Comparison of ENCODE assay signal across 1 cellular context in the genomic region with DNA sequence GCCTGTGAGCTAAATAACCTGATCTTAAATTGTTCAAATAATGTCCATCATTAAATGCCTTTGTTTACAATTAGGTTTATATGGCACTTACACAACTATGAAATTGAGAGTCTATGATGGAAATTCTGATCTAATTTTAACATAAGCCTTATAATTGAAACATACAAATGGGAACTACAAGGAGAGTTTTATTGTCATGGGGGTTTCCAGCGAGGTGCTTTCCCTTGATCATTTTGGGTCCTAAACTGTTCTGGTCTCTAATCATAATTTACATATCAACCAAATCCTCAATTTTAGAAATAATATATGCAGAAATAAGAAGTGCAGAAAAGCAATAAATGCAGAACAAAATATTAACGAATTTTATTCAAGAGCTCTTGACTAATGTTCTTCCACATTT.
TF ChIP-seq lines count a peak whose summit lies in the region.

No MANE protein-coding gene starts in this region.

TF ChIP-seq in GM23338, 12 proteins besides CTCF, POLR2A, EP300 and RAD21 (continued from another document):
- TF ChIP-seq, protein P1, sequence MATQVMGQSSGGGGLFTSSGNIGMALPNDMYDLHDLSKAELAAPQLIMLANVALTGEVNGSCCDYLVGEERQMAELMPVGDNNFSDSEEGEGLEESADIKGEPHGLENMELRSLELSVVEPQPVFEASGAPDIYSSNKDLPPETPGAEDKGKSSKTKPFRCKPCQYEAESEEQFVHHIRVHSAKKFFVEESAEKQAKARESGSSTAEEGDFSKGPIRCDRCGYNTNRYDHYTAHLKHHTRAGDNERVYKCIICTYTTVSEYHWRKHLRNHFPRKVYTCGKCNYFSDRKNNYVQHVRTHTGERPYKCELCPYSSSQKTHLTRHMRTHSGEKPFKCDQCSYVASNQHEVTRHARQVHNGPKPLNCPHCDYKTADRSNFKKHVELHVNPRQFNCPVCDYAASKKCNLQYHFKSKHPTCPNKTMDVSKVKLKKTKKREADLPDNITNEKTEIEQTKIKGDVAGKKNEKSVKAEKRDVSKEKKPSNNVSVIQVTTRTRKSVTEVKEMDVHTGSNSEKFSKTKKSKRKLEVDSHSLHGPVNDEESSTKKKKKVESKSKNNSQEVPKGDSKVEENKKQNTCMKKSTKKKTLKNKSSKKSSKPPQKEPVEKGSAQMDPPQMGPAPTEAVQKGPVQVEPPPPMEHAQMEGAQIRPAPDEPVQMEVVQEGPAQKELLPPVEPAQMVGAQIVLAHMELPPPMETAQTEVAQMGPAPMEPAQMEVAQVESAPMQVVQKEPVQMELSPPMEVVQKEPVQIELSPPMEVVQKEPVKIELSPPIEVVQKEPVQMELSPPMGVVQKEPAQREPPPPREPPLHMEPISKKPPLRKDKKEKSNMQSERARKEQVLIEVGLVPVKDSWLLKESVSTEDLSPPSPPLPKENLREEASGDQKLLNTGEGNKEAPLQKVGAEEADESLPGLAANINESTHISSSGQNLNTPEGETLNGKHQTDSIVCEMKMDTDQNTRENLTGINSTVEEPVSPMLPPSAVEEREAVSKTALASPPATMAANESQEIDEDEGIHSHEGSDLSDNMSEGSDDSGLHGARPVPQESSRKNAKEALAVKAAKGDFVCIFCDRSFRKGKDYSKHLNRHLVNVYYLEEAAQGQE (IDR thresholded peaks at IDR 0.05; ENCODE audit: unreplicated experiment) = no peak
- TF ChIP-seq EZH2 (IDR thresholded peaks at IDR 0.05; ENCODE audit: low read depth, unreplicated experiment) = no peak
- TF ChIP-seq ZNF331 (CRISPR knock-in tag; IDR thresholded peaks at IDR 0.05; ENCODE audit: low read depth) = no peak
- TF ChIP-seq POLR2AphosphoS5 (IDR thresholded peaks at IDR 0.05; ENCODE audit: low read depth) = no peak
- TF ChIP-seq, protein P2, sequence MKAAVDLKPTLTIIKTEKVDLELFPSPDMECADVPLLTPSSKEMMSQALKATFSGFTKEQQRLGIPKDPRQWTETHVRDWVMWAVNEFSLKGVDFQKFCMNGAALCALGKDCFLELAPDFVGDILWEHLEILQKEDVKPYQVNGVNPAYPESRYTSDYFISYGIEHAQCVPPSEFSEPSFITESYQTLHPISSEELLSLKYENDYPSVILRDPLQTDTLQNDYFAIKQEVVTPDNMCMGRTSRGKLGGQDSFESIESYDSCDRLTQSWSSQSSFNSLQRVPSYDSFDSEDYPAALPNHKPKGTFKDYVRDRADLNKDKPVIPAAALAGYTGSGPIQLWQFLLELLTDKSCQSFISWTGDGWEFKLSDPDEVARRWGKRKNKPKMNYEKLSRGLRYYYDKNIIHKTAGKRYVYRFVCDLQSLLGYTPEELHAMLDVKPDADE (IDR thresholded peaks at IDR 0.05) = no peak
- TF ChIP-seq, protein P3, sequence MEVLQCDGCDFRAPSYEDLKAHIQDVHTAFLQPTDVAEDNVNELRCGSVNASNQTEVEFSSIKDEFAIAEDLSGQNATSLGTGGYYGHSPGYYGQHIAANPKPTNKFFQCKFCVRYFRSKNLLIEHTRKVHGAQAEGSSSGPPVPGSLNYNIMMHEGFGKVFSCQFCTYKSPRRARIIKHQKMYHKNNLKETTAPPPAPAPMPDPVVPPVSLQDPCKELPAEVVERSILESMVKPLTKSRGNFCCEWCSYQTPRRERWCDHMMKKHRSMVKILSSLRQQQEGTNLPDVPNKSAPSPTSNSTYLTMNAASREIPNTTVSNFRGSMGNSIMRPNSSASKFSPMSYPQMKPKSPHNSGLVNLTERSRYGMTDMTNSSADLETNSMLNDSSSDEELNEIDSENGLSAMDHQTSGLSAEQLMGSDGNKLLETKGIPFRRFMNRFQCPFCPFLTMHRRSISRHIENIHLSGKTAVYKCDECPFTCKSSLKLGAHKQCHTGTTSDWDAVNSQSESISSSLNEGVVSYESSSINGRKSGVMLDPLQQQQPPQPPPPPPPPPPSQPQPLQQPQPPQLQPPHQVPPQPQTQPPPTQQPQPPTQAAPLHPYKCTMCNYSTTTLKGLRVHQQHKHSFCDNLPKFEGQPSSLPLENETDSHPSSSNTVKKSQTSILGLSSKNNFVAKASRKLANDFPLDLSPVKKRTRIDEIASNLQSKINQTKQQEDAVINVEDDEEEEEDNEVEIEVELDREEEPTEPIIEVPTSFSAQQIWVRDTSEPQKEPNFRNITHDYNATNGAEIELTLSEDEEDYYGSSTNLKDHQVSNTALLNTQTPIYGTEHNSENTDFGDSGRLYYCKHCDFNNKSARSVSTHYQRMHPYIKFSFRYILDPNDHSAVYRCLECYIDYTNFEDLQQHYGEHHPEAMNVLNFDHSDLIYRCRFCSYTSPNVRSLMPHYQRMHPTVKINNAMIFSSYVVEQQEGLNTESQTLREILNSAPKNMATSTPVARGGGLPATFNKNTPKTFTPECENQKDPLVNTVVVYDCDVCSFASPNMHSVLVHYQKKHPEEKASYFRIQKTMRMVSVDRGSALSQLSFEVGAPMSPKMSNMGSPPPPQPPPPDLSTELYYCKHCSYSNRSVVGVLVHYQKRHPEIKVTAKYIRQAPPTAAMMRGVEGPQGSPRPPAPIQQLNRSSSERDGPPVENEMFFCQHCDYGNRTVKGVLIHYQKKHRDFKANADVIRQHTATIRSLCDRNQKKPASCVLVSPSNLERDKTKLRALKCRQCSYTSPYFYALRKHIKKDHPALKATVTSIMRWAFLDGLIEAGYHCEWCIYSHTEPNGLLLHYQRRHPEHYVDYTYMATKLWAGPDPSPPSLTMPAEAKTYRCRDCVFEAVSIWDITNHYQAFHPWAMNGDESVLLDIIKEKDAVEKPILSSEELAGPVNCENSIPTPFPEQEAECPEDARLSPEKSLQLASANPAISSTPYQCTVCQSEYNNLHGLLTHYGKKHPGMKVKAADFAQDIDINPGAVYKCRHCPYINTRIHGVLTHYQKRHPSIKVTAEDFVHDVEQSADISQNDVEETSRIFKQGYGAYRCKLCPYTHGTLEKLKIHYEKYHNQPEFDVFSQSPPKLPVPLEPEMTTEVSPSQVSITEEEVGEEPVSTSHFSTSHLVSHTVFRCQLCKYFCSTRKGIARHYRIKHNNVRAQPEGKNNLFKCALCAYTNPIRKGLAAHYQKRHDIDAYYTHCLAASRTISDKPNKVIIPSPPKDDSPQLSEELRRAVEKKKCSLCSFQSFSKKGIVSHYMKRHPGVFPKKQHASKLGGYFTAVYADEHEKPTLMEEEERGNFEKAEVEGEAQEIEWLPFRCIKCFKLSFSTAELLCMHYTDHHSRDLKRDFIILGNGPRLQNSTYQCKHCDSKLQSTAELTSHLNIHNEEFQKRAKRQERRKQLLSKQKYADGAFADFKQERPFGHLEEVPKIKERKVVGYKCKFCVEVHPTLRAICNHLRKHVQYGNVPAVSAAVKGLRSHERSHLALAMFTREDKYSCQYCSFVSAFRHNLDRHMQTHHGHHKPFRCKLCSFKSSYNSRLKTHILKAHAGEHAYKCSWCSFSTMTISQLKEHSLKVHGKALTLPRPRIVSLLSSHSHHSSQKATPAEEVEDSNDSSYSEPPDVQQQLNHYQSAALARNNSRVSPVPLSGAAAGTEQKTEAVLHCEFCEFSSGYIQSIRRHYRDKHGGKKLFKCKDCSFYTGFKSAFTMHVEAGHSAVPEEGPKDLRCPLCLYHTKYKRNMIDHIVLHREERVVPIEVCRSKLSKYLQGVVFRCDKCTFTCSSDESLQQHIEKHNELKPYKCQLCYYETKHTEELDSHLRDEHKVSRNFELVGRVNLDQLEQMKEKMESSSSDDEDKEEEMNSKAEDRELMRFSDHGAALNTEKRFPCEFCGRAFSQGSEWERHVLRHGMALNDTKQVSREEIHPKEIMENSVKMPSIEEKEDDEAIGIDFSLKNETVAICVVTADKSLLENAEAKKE (CRISPR knock-in tag; IDR thresholded peaks at IDR 0.05) = no peak
